In the genomic region with DNA sequence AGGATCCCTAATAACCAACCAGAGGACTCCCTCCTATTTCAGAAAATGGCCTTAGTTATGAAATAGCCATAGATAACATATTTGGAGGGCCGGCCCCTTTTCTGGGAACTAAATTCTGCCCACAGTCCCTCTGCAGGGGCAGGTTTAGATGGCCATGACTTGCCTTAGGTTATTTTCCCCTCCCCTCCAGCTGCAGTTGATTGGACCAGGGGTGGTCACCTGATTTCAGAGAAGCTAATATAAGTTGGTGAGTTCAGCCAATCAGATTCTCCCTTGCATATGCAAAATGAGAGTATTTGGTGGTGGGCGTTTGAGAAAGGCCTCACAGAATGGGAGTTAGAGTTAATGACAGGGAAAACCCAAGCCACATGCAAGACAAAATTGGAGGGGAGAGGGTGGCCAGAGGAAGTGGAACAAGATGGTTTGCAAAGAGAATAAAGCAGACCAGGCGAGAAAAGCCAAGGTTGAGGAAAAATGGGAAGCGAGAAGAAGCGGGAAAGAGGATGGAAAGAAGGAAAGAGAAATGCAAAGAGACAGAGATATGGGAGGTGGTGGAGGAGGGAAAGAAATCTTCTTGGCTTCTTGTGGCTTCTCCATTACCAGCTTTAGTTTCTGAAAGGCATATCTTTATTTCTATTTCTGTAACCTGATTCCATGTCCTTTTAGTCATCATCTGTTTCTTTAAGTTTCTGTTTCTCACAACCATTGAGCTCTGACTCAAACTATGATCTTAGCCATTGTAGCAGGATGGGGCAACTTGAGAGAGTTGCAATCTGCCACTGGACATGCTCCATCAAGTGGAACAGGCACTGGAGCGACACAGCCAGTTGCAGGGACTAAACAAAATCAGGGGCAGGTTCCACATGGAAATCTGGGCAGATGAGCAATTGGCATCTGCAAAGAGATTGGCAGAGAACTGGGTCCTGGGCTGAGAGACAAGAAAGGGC, we compare ENCODE assay signal across 11 cellular contexts.
DNase-seq lines count a peak whose midpoint lies in the region; ATAC-seq and TF ChIP-seq lines count a peak whose summit lies in the region.
"Had no signal": no experiment of that assay in that cellular context is flagged by ENCODE, and none has a peak within 500 bp of the region (broad histone marks: within the 10 kb centered on the region; RNA-seq: fewer than 3 reads in every experiment).

No MANE protein-coding gene starts in this region.

- peak; percentile 10 for DNase-seq in fibroblast of gingiva (ENCODE audit: low read depth)
- DNase-seq in D341Med (ENCODE audit: low spot score), result no peak
- no peak for DNase-seq in erythroblast (lab: John Stamatoyannopoulos, UW)
- no peak for DNase-seq in NCI-H82 (lab: John Stamatoyannopoulos, UW)
- DNase-seq in sigmoid colon, result no peak
- DNase-seq: NCI-H774, posterior cingulate gyrus had no signal

- no peaks in the 10 kb centered on the region for H3K4me1 ChIP-seq in sigmoid colon

- TF ChIP-seq EP300 in sigmoid colon (IDR thresholded peaks at IDR 0.05), result no peak

- H3K27me3 ChIP-seq in sigmoid colon, result no peaks in the 10 kb centered on the region
- H3K27me3 ChIP-seq: cardiac muscle cell had no signal

- TF ChIP-seq CTCF in sigmoid colon (IDR thresholded peaks at IDR 0.05), result no peak

- H3K9me3 ChIP-seq in sigmoid colon, result no peaks in the 10 kb centered on the region

- intact Hi-C loops in sigmoid colon (cut with DNase I), result no loop called here

- no peak overlapping the region for H3K27ac ChIP-seq in sigmoid colon
- H3K27ac ChIP-seq: cardiac muscle cell had no signal

- ATAC-seq in GM18867 (IDR thresholded peaks at IDR 0.05; ENCODE audit: unreplicated experiment), result peak; percentile 54
- peak; percentile 60 for ATAC-seq in GM21723 (IDR thresholded peaks at IDR 0.05; ENCODE audit: unreplicated experiment)
- peak; percentile 45 for ATAC-seq in HG03571 (IDR thresholded peaks at IDR 0.05; ENCODE audit: unreplicated experiment)

- H3K4me3 ChIP-seq in sigmoid colon, result no peak overlapping the region
- H3K4me3 ChIP-seq: cardiac muscle cell had no signal

- WGBS in sigmoid colon, 2 donors, result 77 to 80% methylated on average over 6 of the region's 6 CpGs

- no peak for TF ChIP-seq POLR2A in erythroblast (IDR thresholded peaks at IDR 0.05; ENCODE audit: low read length)
- TF ChIP-seq POLR2A in sigmoid colon (IDR thresholded peaks at IDR 0.05), result no peak

- no peaks in the 10 kb centered on the region for H3K36me3 ChIP-seq in sigmoid colon
- H3K36me3 ChIP-seq: cardiac muscle cell had no signal
